1 cellular context compared by ENCODE assay signal in genomic region chr2:119679526-119679837, GRCh38.
TF ChIP-seq lines count a peak whose summit lies in the region.

No MANE protein-coding gene starts in this region.

TF ChIP-seq in GM12878, 131 proteins besides CTCF, POLR2A, EP300 and RAD21 (continued from another document):
- TF ChIP-seq, protein P1, sequence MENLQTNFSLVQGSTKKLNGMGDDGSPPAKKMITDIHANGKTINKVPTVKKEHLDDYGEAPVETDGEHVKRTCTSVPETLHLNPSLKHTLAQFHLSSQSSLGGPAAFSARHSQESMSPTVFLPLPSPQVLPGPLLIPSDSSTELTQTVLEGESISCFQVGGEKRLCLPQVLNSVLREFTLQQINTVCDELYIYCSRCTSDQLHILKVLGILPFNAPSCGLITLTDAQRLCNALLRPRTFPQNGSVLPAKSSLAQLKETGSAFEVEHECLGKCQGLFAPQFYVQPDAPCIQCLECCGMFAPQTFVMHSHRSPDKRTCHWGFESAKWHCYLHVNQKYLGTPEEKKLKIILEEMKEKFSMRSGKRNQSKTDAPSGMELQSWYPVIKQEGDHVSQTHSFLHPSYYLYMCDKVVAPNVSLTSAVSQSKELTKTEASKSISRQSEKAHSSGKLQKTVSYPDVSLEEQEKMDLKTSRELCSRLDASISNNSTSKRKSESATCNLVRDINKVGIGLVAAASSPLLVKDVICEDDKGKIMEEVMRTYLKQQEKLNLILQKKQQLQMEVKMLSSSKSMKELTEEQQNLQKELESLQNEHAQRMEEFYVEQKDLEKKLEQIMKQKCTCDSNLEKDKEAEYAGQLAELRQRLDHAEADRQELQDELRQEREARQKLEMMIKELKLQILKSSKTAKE (IDR thresholded peaks at IDR 0.05; ENCODE audit: low read depth, poor library complexity, severe bottlenecking): no peak
- TF ChIP-seq SMC3 (IDR thresholded peaks at IDR 0.05; ENCODE audit: borderline replicate concordance, low read length) (no peak), TARDBP (IDR thresholded peaks at IDR 0.05; ENCODE audit: borderline replicate concordance) (no peak), ZNF274 (IDR thresholded peaks at IDR 0.05; ENCODE audit: insufficient read depth, insufficient read length) (no peak)
- TF ChIP-seq, protein P2, sequence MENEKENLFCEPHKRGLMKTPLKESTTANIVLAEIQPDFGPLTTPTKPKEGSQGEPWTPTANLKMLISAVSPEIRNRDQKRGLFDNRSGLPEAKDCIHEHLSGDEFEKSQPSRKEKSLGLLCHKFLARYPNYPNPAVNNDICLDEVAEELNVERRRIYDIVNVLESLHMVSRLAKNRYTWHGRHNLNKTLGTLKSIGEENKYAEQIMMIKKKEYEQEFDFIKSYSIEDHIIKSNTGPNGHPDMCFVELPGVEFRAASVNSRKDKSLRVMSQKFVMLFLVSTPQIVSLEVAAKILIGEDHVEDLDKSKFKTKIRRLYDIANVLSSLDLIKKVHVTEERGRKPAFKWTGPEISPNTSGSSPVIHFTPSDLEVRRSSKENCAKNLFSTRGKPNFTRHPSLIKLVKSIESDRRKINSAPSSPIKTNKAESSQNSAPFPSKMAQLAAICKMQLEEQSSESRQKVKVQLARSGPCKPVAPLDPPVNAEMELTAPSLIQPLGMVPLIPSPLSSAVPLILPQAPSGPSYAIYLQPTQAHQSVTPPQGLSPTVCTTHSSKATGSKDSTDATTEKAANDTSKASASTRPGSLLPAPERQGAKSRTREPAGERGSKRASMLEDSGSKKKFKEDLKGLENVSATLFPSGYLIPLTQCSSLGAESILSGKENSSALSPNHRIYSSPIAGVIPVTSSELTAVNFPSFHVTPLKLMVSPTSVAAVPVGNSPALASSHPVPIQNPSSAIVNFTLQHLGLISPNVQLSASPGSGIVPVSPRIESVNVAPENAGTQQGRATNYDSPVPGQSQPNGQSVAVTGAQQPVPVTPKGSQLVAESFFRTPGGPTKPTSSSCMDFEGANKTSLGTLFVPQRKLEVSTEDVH (IDR thresholded peaks at IDR 0.05; ENCODE audit: low read depth, partially characterized antibody): no peak
